In the genomic region with DNA sequence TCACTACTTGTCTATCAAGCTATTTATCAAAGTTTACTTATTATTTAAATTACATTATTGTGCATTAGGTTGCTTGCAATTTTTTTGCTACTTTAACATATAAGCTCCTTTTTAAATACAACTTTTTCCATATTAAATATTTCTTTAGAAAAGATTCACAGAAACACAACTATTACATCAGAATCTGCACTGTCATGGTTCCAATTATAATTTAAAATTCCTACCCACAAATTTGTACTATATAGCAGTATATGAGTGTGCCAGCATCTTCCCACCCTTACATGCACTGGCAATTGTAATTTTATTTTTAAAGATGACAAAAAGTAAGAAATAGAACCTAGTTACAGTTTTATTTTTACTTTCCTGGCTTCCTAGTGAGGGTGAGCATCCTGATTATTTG, we compare ENCODE assay signal across 21 cellular contexts. TPM values are rescaled to one million over a fixed set of nuclear protein-coding genes. Genes with fewer than 3 reads are reported as not detected.
DNase-seq lines count a peak whose midpoint lies in the region; ATAC-seq and TF ChIP-seq lines count a peak whose summit lies in the region.
"Had no signal": no experiment of that assay in that cellular context is flagged by ENCODE, and none has a peak within 500 bp of the region (broad histone marks: within the 10 kb centered on the region; RNA-seq: fewer than 3 reads in every experiment).

No MANE protein-coding gene starts in this region.

- peaks cover 17% of the 10 kb centered on the region for H3K4me1 Mint-ChIP-seq in activated T-cell treated with anti-CD3 and anti-CD28 coated beads, Interleukin-2, amount 50 U/mL, for 72 hours (ENCODE audit: low read depth)
- peaks cover 32% of the 10 kb centered on the region for H3K4me1 Mint-ChIP-seq in chondrocyte (ENCODE audit: low read depth)
- H3K4me1 Mint-ChIP-seq in activated naive CD8-positive, alpha-beta T cell treated with anti-CD3 and anti-CD28 coated beads for 36 hours: peaks cover 35% of the 10 kb centered on the region

- ATAC-seq in activated T-cell treated with anti-CD3 and anti-CD28 coated beads, Interleukin-2, amount 50 U/mL, for 72 hours (replicated peaks in 1 of 2): no peak

- no peak for TF ChIP-seq CTCF in chondrocyte (IDR thresholded peaks at IDR 0.05)

- H3K27ac ChIP-seq in substantia nigra (ENCODE audit: low read depth, low read length, poor library complexity, severe bottlenecking): no peak overlapping the region
- H3K27ac ChIP-seq: 22Rv1; BLaER1 treated with 17β-estradiol and CSF1 and Interleukin-3, amounts not matched to agents 10 nM and 100 nM had no signal

- no peak for DNase-seq in activated T-cell treated with anti-CD3 and anti-CD28 coated beads, Interleukin-2, amount 50 U/mL, for 72 hours
- DNase-seq in activated T-cell treated with anti-CD3 and anti-CD28 coated beads for 4 hours (no peak), OCI-M1 (lab: John Stamatoyannopoulos, UW) (peak; percentile 64), chondrocyte (ENCODE audit: low spot score) (no peak), substantia nigra (lab: John Stamatoyannopoulos, UW) (no peak), glomerular visceral epithelial cell (ENCODE audit: extremely low spot score) (no peak)
- no peak for DNase-seq in activated naive CD8-positive, alpha-beta T cell treated with anti-CD3 and anti-CD28 coated beads for 36 hours
- DNase-seq: ACHN; AML-193; BE2C; CD4-positive, alpha-beta T cell; CD8-positive, alpha-beta memory T cell; DMS 273 treated with DMSO at 0.1 percent for 48 hours; DMS79; EL; GF-D8; GOT3; HFFc6 had no signal

- H3K27me3 Mint-ChIP-seq in activated T-cell treated with anti-CD3 and anti-CD28 coated beads, Interleukin-2, amount 50 U/mL, for 72 hours (ENCODE audit: low read depth): no peaks in the 10 kb centered on the region
- no peaks in the 10 kb centered on the region for H3K27me3 Mint-ChIP-seq in chondrocyte (ENCODE audit: low read depth)
- no peaks in the 10 kb centered on the region for H3K27me3 Mint-ChIP-seq in activated naive CD8-positive, alpha-beta T cell treated with anti-CD3 and anti-CD28 coated beads for 36 hours
- H3K27me3 Mint-ChIP-seq: CD4-positive, alpha-beta T cell; CD8-positive, alpha-beta memory T cell had no signal

- H3K27ac Mint-ChIP-seq in activated T-cell treated with anti-CD3 and anti-CD28 coated beads, Interleukin-2, amount 50 U/mL, for 72 hours: peak overlapping the region; percentile 45
- H3K27ac Mint-ChIP-seq in chondrocyte (ENCODE audit: unreplicated experiment): peak overlapping the region; percentile 27
- no peak overlapping the region for H3K27ac Mint-ChIP-seq in activated naive CD8-positive, alpha-beta T cell treated with anti-CD3 and anti-CD28 coated beads for 36 hours
- H3K27ac Mint-ChIP-seq: CD14-positive monocyte; CD4-positive, alpha-beta T cell; HFFc6 had no signal

- no peak overlapping the region for H3K4me3 Mint-ChIP-seq in activated T-cell treated with anti-CD3 and anti-CD28 coated beads, Interleukin-2, amount 50 U/mL, for 72 hours
- no peak overlapping the region for H3K4me3 Mint-ChIP-seq in chondrocyte (ENCODE audit: unreplicated experiment)
- H3K4me3 Mint-ChIP-seq in activated naive CD8-positive, alpha-beta T cell treated with anti-CD3 and anti-CD28 coated beads for 36 hours: no peak overlapping the region
- H3K4me3 Mint-ChIP-seq: CD14-positive monocyte; CD4-positive, alpha-beta T cell; CD8-positive, alpha-beta memory T cell; HFFc6 had no signal

- H3K36me3 Mint-ChIP-seq in activated T-cell treated with anti-CD3 and anti-CD28 coated beads, Interleukin-2, amount 50 U/mL, for 72 hours (ENCODE audit: insufficient read depth in 2 of 2): peaks cover 0 to 3% of the 10 kb centered on the region in 2 donors
- H3K36me3 Mint-ChIP-seq in chondrocyte (ENCODE audit: low read depth): no peaks in the 10 kb centered on the region
- H3K36me3 Mint-ChIP-seq in activated naive CD8-positive, alpha-beta T cell treated with anti-CD3 and anti-CD28 coated beads for 36 hours: peaks cover 18% of the 10 kb centered on the region

- no peaks in the 10 kb centered on the region for H3K9me3 Mint-ChIP-seq in activated T-cell treated with anti-CD3 and anti-CD28 coated beads, Interleukin-2, amount 50 U/mL, for 72 hours
- no peaks in the 10 kb centered on the region for H3K9me3 Mint-ChIP-seq in chondrocyte (ENCODE audit: low read depth)
- no peaks in the 10 kb centered on the region for H3K9me3 Mint-ChIP-seq in activated naive CD8-positive, alpha-beta T cell treated with anti-CD3 and anti-CD28 coated beads for 36 hours
- H3K9me3 Mint-ChIP-seq: CD4-positive, alpha-beta T cell; HFFc6 had no signal

RNA-seq across cellular contexts. Expression of gene MINDY3, which starts 15.8 kb away (rescaled TPM):
- total RNA-seq in activated T-cell treated with anti-CD3 and anti-CD28 coated beads, Interleukin-2, amount 50 U/mL, for 72 hours: 10 to 100 TPM; 13.8 to 19.4 TPM
- total RNA-seq in chondrocyte: 23.9 to 24.4 TPM (median 24.2 TPM) in 3 replicates
- 10 to 100 TPM; 17.7 to 18.0 TPM for total RNA-seq in activated naive CD8-positive, alpha-beta T cell treated with anti-CD3 and anti-CD28 coated beads for 36 hours
